8 cellular contexts compared by ENCODE assay signal in the genomic region with DNA sequence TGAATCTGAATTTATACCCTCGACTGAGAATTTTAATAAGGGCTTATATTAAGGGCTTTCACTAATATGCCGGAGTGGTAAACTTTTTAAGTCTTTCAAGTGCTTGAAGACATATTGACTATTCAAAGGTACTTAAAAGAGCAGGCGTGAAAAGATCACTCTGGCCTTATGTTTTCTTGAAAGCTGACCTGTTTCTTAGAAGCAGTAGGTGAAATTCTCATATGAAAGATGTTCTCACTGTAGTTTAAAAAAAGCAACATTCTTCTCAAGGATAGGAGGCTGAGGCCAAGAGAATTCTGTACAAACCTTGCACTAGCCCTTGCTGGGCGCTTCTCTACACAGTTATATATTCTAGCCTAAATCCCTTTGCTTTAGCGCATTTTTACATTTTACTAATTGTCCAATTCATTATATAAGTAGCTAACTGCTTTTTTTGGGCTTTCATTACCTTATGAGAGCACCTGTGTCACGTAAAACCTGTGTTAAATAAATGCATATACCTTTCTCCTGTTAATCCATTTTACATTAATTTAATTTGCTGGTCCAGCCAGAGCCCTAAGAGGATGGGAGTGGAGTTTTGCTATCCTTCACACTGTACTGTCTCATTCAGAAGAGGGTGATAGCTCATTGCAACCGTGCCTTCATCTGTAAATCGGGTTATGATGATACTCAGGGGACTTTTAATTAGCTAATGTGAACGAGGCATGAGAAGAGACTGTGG. TPM values are rescaled to one million over a fixed set of nuclear protein-coding genes. Genes with fewer than 3 reads are reported as not detected.
A peak's percentile ranks its signal among the peaks of the same experiment; 100 is the strongest.
DNase-seq lines count a peak whose midpoint lies in the region; ATAC-seq and TF ChIP-seq lines count a peak whose summit lies in the region.

No MANE protein-coding gene starts in this region.

- peak overlapping the region; percentile 90 to 99 for H3K27ac Mint-ChIP-seq in natural killer cell treated with Interleukin-12 subunit alpha and Interleukin-12 subunit beta and Interleukin-15 and Interleukin-18, amount 100 ng/mL, for 72 hours

- H3K4me1 Mint-ChIP-seq in natural killer cell treated with Interleukin-12 subunit alpha and Interleukin-12 subunit beta and Interleukin-15 and Interleukin-18, amount 100 ng/mL, for 72 hours (ENCODE audit: low read depth in 2 of 2) = peaks cover 55 to 62% of the 10 kb centered on the region in 2 donors

- peak overlapping the region; percentile 83 for H3K4me3 ChIP-seq in AG10803 (ENCODE audit: low read length)
- peak overlapping the region; percentile 77 for H3K4me3 ChIP-seq in LNCaP clone FGC (ENCODE audit: low read depth, low read length)
- peak overlapping the region; percentile 71 for H3K4me3 ChIP-seq in choroid plexus epithelial cell (ENCODE audit: low read depth, low read length)

- no peaks in the 10 kb centered on the region for H3K9me3 Mint-ChIP-seq in natural killer cell treated with Interleukin-12 subunit alpha and Interleukin-12 subunit beta and Interleukin-15 and Interleukin-18, amount 100 ng/mL, for 72 hours

- DNase-seq in AG10803 (ENCODE audit: low read depth) (no peak), LNCaP clone FGC (ENCODE audit: low read depth) (no peak), choroid plexus epithelial cell (ENCODE audit: low read depth) (no peak), HCEC 1CT (no peak), NCI-H2107 (lab: John Stamatoyannopoulos, UW) (no peak), AML-193 (lab: John Stamatoyannopoulos, UW) (no peak)
- DNase-seq in natural killer cell treated with Interleukin-12 subunit alpha and Interleukin-12 subunit beta and Interleukin-15 and Interleukin-18, amount 100 ng/mL, for 72 hours (ENCODE audit: low spot score) = no peak
- no peak for DNase-seq in stimulated activated CD8-positive, alpha-beta memory T cell treated with anti-CD3 and anti-CD28 coated beads, Interleukin-4, amount 100 ng/mL, for 48 hours

- TF ChIP-seq CTCF in AG10803 (conservative IDR thresholded peaks at IDR 0.05; ENCODE audit: low read length) (no peak), LNCaP clone FGC (IDR thresholded peaks at IDR 0.05; ENCODE audit: control insufficient read depth, extremely low read depth, insufficient read depth) (no peak), choroid plexus epithelial cell (conservative IDR thresholded peaks at IDR 0.05; ENCODE audit: low read depth, low read length) (no peak)

- no peaks in the 10 kb centered on the region for H3K27me3 Mint-ChIP-seq in natural killer cell treated with Interleukin-12 subunit alpha and Interleukin-12 subunit beta and Interleukin-15 and Interleukin-18, amount 100 ng/mL, for 72 hours

- peak overlapping the region; percentile 83 for H3K4me3 Mint-ChIP-seq in natural killer cell treated with Interleukin-12 subunit alpha and Interleukin-12 subunit beta and Interleukin-15 and Interleukin-18, amount 100 ng/mL, for 72 hours

- H3K36me3 Mint-ChIP-seq in natural killer cell treated with Interleukin-12 subunit alpha and Interleukin-12 subunit beta and Interleukin-15 and Interleukin-18, amount 100 ng/mL, for 72 hours = no peaks in the 10 kb centered on the region

- no peak for ATAC-seq in natural killer cell treated with Interleukin-12 subunit alpha and Interleukin-12 subunit beta and Interleukin-15 and Interleukin-18, amount 100 ng/mL, for 72 hours

RNA-seq across cellular contexts. Expression of gene HFE, which starts 59.6 kb away (rescaled TPM):
- 1 to 10 TPM in 1 of 2 donors, under 1 TPM in 1; 0.62 to 1.5 TPM for total RNA-seq in natural killer cell treated with Interleukin-12 subunit alpha and Interleukin-12 subunit beta and Interleukin-15 and Interleukin-18, amount 100 ng/mL, for 72 hours
